10 cellular contexts compared by ENCODE assay signal in genomic region chr2:100976634-100977391, GRCh38. TPM values are rescaled to one million over a fixed set of nuclear protein-coding genes. Genes with fewer than 3 reads are reported as not detected.
DNase-seq lines count a peak whose midpoint lies in the region; ATAC-seq lines count a peak whose summit lies in the region.
"Had no signal": no experiment of that assay in that cellular context is flagged by ENCODE, and none has a peak within 500 bp of the region (broad histone marks: within the 10 kb centered on the region; RNA-seq: fewer than 3 reads in every experiment).

No MANE protein-coding gene starts in this region.

- DNase-seq in SJCRH30, result peak; percentile 31 to 32
- peak; percentile 31 for DNase-seq in sciatic nerve (ENCODE audit: low spot score)
- DNase-seq in NOMO-1 treated with dmso at 0.1 percent for 144 hours (lab: John Stamatoyannopoulos, UW; ENCODE audit: unreplicated experiment), result no peak
- DNase-seq in NCI-H1048 (lab: John Stamatoyannopoulos, UW), result no peak
- DNase-seq in T-helper 9 cell, result no peak
- no peak for DNase-seq in T-cell
- DNase-seq: testis had no signal

- CTCF ChIA-PET in T-cell (lab: Charles Lee), result interaction anchor here in 1 of 2 donors (0.5 kb wide), 1 partner anchor 373 kb away, joined by 4 read pairs; no protein-coding TSS in a partner anchor

- no peaks in the 10 kb centered on the region for H3K9me3 ChIP-seq in SJCRH30 (replicated peaks)
- H3K9me3 ChIP-seq: testis had no signal

- no peak overlapping the region for H3K4me3 ChIP-seq in SJCRH30
- H3K4me3 ChIP-seq: lung, testis had no signal

- H3K27me3 Mint-ChIP-seq in T-cell, result peaks cover 0 to 6% of the 10 kb centered on the region in 2 donors

- no peaks in the 10 kb centered on the region for H3K36me3 ChIP-seq in SJCRH30

- H3K27ac Mint-ChIP-seq in T-cell, result no peak overlapping the region

- no peak overlapping the region for H3K4me3 Mint-ChIP-seq in T-cell

- H3K27me3 ChIP-seq in SJCRH30, result 0 out of 2 replicates have a peak, but pooled peaks cover 6% of the 10 kb centered on the region
- H3K27me3 ChIP-seq: testis had no signal

- POLR2A ChIA-PET in T-cell (lab: Charles Lee), result no interaction called here

- no peak overlapping the region for H3K27ac ChIP-seq in SJCRH30
- H3K27ac ChIP-seq: testis had no signal

- H3K4me1 Mint-ChIP-seq in T-cell, result peaks cover 0 to 2% (median 0%) of the 10 kb centered on the region in 3 donors

- intact Hi-C loops in sciatic nerve (cut with DNase I), result loop anchor here (10.0 kb wide), 1 partner anchor 552 kb away; no protein-coding TSS in a partner anchor

- no peaks in the 10 kb centered on the region for H3K9me3 Mint-ChIP-seq in T-cell

- peaks cover 3% of the 10 kb centered on the region; the same call in 1 of the 2 replicates for H3K4me1 ChIP-seq in SJCRH30
- H3K4me1 ChIP-seq: testis had no signal

- H3K36me3 Mint-ChIP-seq in T-cell, result no peaks in the 10 kb centered on the region

- ATAC-seq in GM18867 (IDR thresholded peaks at IDR 0.05; ENCODE audit: unreplicated experiment) (peak; percentile 88), HG02763 (IDR thresholded peaks at IDR 0.05; ENCODE audit: unreplicated experiment) (peak; percentile 81), sciatic nerve (no peak), T-cell (replicated peaks in 1 of 4) (no peak)

RNA-seq across cellular contexts. Expression of gene RPL31, which starts 25.3 kb away (rescaled TPM):
- total RNA-seq in SJCRH30 (2014; rRNA removed; shearing (Covaris generic)), result 2,488 and 2,572 TPM in 2 replicates
- total RNA-seq in sciatic nerve (1,183 TPM), T-cell (1,000 to 10,000 TPM; 1,802 to 2,371 (median 2,279) TPM)

Comparison
In these comparisons a context has a peak if more than half of its experiments do, and no peak if none do; other contexts are left out.
1. ATAC-seq: peak in GM18867 (single experiment) and HG02763 (single experiment); none in sciatic nerve (single experiment) and T-cell (0 of 4).
2. DNase-seq: peak in SJCRH30 (2 of 2) and sciatic nerve (single experiment); none in NOMO-1 treated with dmso at 0.1 percent for 144 hours (single experiment), NCI-H1048 (single experiment), T-helper 9 cell (single experiment) and T-cell (0 of 34).